In genomic region chr9:128144239-128145181, GRCh38 we compare ENCODE assay signal across 15 cellular contexts. TPM values are rescaled to one million over a fixed set of nuclear protein-coding genes. Genes with fewer than 3 reads are reported as not detected.
"Had no signal": no experiment of that assay in that cellular context is flagged by ENCODE, and none has a peak within 500 bp of the region (broad histone marks: within the 10 kb centered on the region; RNA-seq: fewer than 3 reads in every experiment).

No MANE protein-coding gene starts in this region.

- ATAC-seq: activated T-helper 17 cell treated with anti-CD3 and anti-CD28 coated beads, Interleukin-2, amount 50 U/mL, for 72 hours; stimulated activated naive B cell treated with anti-CD40 and anti-IgM and Interleukin-4, amounts not matched to agents 10 μg/mL and 1 μg/mL and 100 μg/mL, for 72 hours had no signal

- H3K4me2 ChIP-seq: SK-N-SH had no signal

- H3K9me3 ChIP-seq: adrenal gland, SK-N-SH had no signal

- H3K27ac ChIP-seq: adrenal gland had no signal

- H3K27me3 ChIP-seq: adrenal gland had no signal

- H3K4me3 ChIP-seq: adrenal gland, skin epidermis had no signal

- H3K36me3 ChIP-seq: adrenal gland had no signal

- H3K9ac ChIP-seq: SK-N-SH had no signal

- DNase-seq: activated B cell treated with CpG ODN at 0.5 μM for 24 hours; activated CD4-positive, alpha-beta T cell treated with anti-CD3 and anti-CD28 coated beads, Interleukin-2, amount 10 ng/mL, durations not matched to agents 24 days and 14 days; activated naive CD4-positive, alpha-beta T cell treated with anti-CD3 and anti-CD28 coated beads for 36 hours; activated T-cell treated with anti-CD3 and anti-CD28 coated beads for 4 hours; central memory CD4-positive, alpha-beta T cell; effector memory CD4-positive, alpha-beta T cell; mesendoderm; SK-N-SH; stimulated activated naive B cell treated with anti-CD40 and anti-IgM and Interleukin-4, amounts not matched to agents 10 μg/mL and 1 μg/mL and 100 μg/mL, for 72 hours had no signal

RNA-seq across cellular contexts. Expression of gene LCN2, which starts 4.7 kb away (rescaled TPM):
- total RNA-seq: activated B cell treated with CpG ODN at 0.5 μM for 24 hours; activated CD4-positive, alpha-beta T cell treated with anti-CD3 and anti-CD28 coated beads, Interleukin-2, amount 10 ng/mL, durations not matched to agents 24 days and 14 days; activated CD8-positive, alpha-beta memory T cell treated with anti-CD3 and anti-CD28 coated beads for 36 hours; activated naive CD4-positive, alpha-beta T cell treated with anti-CD3 and anti-CD28 coated beads for 36 hours; activated T-helper 17 cell treated with anti-CD3 and anti-CD28 coated beads, Interleukin-2, amount 50 U/mL, for 72 hours; glomerular endothelial cell; osteocyte had no signal
- polyA plus RNA-seq: SK-N-SH had no signal
